In the genomic region with DNA sequence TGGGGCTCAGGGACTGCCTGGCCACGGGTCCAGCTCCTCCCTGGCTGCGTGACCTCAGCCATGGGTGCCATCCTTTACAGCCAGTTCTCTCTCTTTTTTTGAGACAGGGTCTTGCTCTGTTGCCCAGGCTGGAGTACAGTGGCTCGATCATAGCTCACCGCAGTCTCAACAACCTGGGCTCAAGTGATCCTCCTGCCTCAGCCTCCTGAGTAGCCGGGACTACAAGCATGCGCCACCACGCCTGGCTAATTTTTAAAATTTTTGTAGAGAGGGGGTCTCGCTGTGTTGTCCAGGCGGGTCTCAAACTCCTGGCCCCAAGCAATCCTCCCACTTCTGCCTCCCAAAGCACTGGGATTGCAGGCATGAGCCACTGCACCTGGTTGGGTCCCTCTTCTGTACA, we compare ENCODE assay signal across 39 cellular contexts.
"Had no signal": no experiment of that assay in that cellular context is flagged by ENCODE, and none has a peak within 500 bp of the region (broad histone marks: within the 10 kb centered on the region; RNA-seq: fewer than 3 reads in every experiment).

No MANE protein-coding gene starts in this region.

- H3K27me3 Mint-ChIP-seq: activated naive CD4-positive, alpha-beta T cell treated with anti-CD3 and anti-CD28 coated beads, Interleukin-2, amount 10 ng/mL, durations not matched to agents 7 days and 5 days; activated naive CD4-positive, alpha-beta T cell treated with anti-CD3 and anti-CD28 coated beads, Interleukin-2, amount 50 U/mL, for 24 hours; activated naive CD8-positive, alpha-beta T cell; activated naive CD8-positive, alpha-beta T cell treated with anti-CD3 and anti-CD28 coated beads for 36 hours; activated naive CD8-positive, alpha-beta T cell treated with anti-CD3 and anti-CD28 coated beads, Interleukin-2, amount 10 ng/mL, durations not matched to agents 7 days and 5 days; activated naive CD8-positive, alpha-beta T cell treated with anti-CD3 and anti-CD28 coated beads, Interleukin-2, amount 50 U/mL, for 24 hours; activated T-cell treated with anti-CD3 and anti-CD28 coated beads, Interleukin-2, amount 50 U/mL, for 24 hours had no signal

- H3K4me3 ChIP-seq: adrenal gland, ascending aorta, body of pancreas, breast epithelium, cardiac muscle cell had no signal

- H3K4me1 Mint-ChIP-seq: activated naive CD4-positive, alpha-beta T cell treated with anti-CD3 and anti-CD28 coated beads, Interleukin-2, amount 10 ng/mL, durations not matched to agents 7 days and 5 days; activated naive CD4-positive, alpha-beta T cell treated with anti-CD3 and anti-CD28 coated beads, Interleukin-2, amount 50 U/mL, for 24 hours; activated naive CD8-positive, alpha-beta T cell treated with anti-CD3 and anti-CD28 coated beads for 36 hours; activated naive CD8-positive, alpha-beta T cell treated with anti-CD3 and anti-CD28 coated beads, Interleukin-2, amount 10 ng/mL, durations not matched to agents 7 days and 5 days; activated naive CD8-positive, alpha-beta T cell treated with anti-CD3 and anti-CD28 coated beads, Interleukin-2, amount 50 U/mL, for 24 hours; brain; central memory CD8-positive, alpha-beta T cell had no signal

- H3K9me3 Mint-ChIP-seq: activated naive CD4-positive, alpha-beta T cell treated with anti-CD3 and anti-CD28 coated beads for 36 hours; activated naive CD4-positive, alpha-beta T cell treated with anti-CD3 and anti-CD28 coated beads, Interleukin-2, amount 10 ng/mL, durations not matched to agents 7 days and 5 days; activated naive CD4-positive, alpha-beta T cell treated with anti-CD3 and anti-CD28 coated beads, Interleukin-2, amount 50 U/mL, for 24 hours; activated naive CD4-positive, alpha-beta T cell treated with anti-CD3 and anti-CD28 coated beads, Interleukin-2, amount 50 U/mL, for 72 hours; activated naive CD8-positive, alpha-beta T cell treated with anti-CD3 and anti-CD28 coated beads for 36 hours; activated naive CD8-positive, alpha-beta T cell treated with anti-CD3 and anti-CD28 coated beads, Interleukin-2, amount 10 ng/mL, durations not matched to agents 7 days and 5 days; activated naive CD8-positive, alpha-beta T cell treated with anti-CD3 and anti-CD28 coated beads, Interleukin-2, amount 50 U/mL, for 24 hours; activated T-cell treated with anti-CD3 and anti-CD28 coated beads, Interleukin-2, amount 50 U/mL, for 24 hours; activated T-cell treated with anti-CD3 and anti-CD28 coated beads, Interleukin-2, amount 50 U/mL, for 4 hours; activated T-cell treated with anti-CD3 and anti-CD28 coated beads, Interleukin-2, amount 50 U/mL, for 72 hours; activated T-helper 1 cell treated with anti-CD3 and anti-CD28 coated beads, Interleukin-12 subunit alpha, Interleukin-12 subunit beta, Interleukin-2, Interleukin-4 antibody, amounts not matched to agents 30 ng/mL and 10 ng/mL and 1 ng/mL, durations not matched to agents 14 hours and 24 hours and 36 hours; activated T-helper 2 cell treated with anti-CD3 and anti-CD28 coated beads, Interferon-gamma antibody, Interleukin-2, Interleukin-4, amounts not matched to agents 10 μg/mL and 5 μg/mL and 100 μg/mL, durations not matched to agents 14 hours and 24 hours and 36 hours; brain; central memory CD8-positive, alpha-beta T cell had no signal

- H3K4me1 ChIP-seq: adrenal gland, ascending aorta, body of pancreas, breast epithelium had no signal

- H3K36me3 ChIP-seq: breast epithelium had no signal

- FAIRE-seq: astrocyte, bronchial epithelial cell, colon had no signal

- ATAC-seq: activated naive CD4-positive, alpha-beta T cell treated with anti-CD3 and anti-CD28 coated beads, Interleukin-2, amount 50 U/mL, for 72 hours; activated naive CD8-positive, alpha-beta T cell treated with anti-CD3 and anti-CD28 coated beads, Interleukin-2, amount 50 U/mL, for 24 hours; activated T-cell treated with anti-CD3 and anti-CD28 coated beads, Interleukin-2, amount 50 U/mL, for 4 hours; activated T-cell treated with anti-CD3 and anti-CD28 coated beads, Interleukin-2, amount 50 U/mL, for 72 hours; body of pancreas had no signal

- H3K4me3 Mint-ChIP-seq: activated naive CD4-positive, alpha-beta T cell treated with anti-CD3 and anti-CD28 coated beads for 36 hours; activated naive CD4-positive, alpha-beta T cell treated with anti-CD3 and anti-CD28 coated beads, Interleukin-2, amount 10 ng/mL, durations not matched to agents 7 days and 5 days; activated naive CD4-positive, alpha-beta T cell treated with anti-CD3 and anti-CD28 coated beads, Interleukin-2, amount 50 U/mL, for 24 hours; activated naive CD8-positive, alpha-beta T cell; activated naive CD8-positive, alpha-beta T cell treated with anti-CD3 and anti-CD28 coated beads for 36 hours; activated naive CD8-positive, alpha-beta T cell treated with anti-CD3 and anti-CD28 coated beads, Interleukin-2, amount 10 ng/mL, durations not matched to agents 7 days and 5 days; activated naive CD8-positive, alpha-beta T cell treated with anti-CD3 and anti-CD28 coated beads, Interleukin-2, amount 50 U/mL, for 24 hours; activated T-cell treated with anti-CD3 and anti-CD28 coated beads, Interleukin-2, amount 50 U/mL, for 24 hours; activated T-cell treated with anti-CD3 and anti-CD28 coated beads, Interleukin-2, amount 50 U/mL, for 4 hours; activated T-cell treated with anti-CD3 and anti-CD28 coated beads, Interleukin-2, amount 50 U/mL, for 72 hours; activated T-helper 1 cell treated with anti-CD3 and anti-CD28 coated beads, Interleukin-12 subunit alpha, Interleukin-12 subunit beta, Interleukin-2, Interleukin-4 antibody, amounts not matched to agents 30 ng/mL and 10 ng/mL and 1 ng/mL, durations not matched to agents 14 hours and 24 hours and 36 hours; brain; central memory CD8-positive, alpha-beta T cell had no signal

- DNase-seq: activated effector memory CD4-positive, alpha-beta T cell treated with anti-CD3 and anti-CD28 coated beads, Interleukin-2, amount 50 U/mL, for 16 hours; activated effector memory CD4-positive, alpha-beta T cell treated with Interleukin-2 at 50 U/mL for 16 hours; activated gamma-delta T cell; activated gamma-delta T cell treated with Interleukin-2 at 50 U/mL for 16 hours; activated naive CD4-positive, alpha-beta T cell; activated naive CD4-positive, alpha-beta T cell treated with anti-CD3 and anti-CD28 coated beads for 36 hours; activated naive CD4-positive, alpha-beta T cell treated with anti-CD3 and anti-CD28 coated beads, Interleukin-2, amount 10 ng/mL, durations not matched to agents 7 days and 5 days; activated naive CD4-positive, alpha-beta T cell treated with anti-CD3 and anti-CD28 coated beads, Interleukin-2, amount 50 U/mL, for 16 hours; activated naive CD4-positive, alpha-beta T cell treated with Interleukin-2 at 50 U/mL for 16 hours; activated naive CD8-positive, alpha-beta T cell treated with anti-CD3 and anti-CD28 coated beads for 36 hours; activated naive CD8-positive, alpha-beta T cell treated with anti-CD3 and anti-CD28 coated beads, Interleukin-2, amount 10 ng/mL, durations not matched to agents 7 days and 5 days; activated naive CD8-positive, alpha-beta T cell treated with anti-CD3 and anti-CD28 coated beads, Interleukin-2, amount 50 U/mL, for 24 hours; activated T-cell treated with anti-CD3 and anti-CD28 coated beads, Interleukin-2, amount 50 U/mL, for 24 hours; activated T-cell treated with anti-CD3 and anti-CD28 coated beads, Interleukin-2, amount 50 U/mL, for 4 hours; activated T-cell treated with anti-CD3 and anti-CD28 coated beads, Interleukin-2, amount 50 U/mL, for 48 hours; activated T-cell treated with anti-CD3 and anti-CD28 coated beads, Interleukin-2, amount 50 U/mL, for 72 hours; adrenal gland; amniotic stem cell; amygdala; anterior cingulate cortex; aorta; body of pancreas; brain microvascular endothelial cell; caudate nucleus; central memory CD4-positive, alpha-beta T cell; cerebellar nuclear complex had no signal

- H3K27me3 ChIP-seq: adrenal gland, ascending aorta, body of pancreas, brain microvascular endothelial cell, breast epithelium, cardiac muscle cell had no signal

- H3K27ac Mint-ChIP-seq: activated naive CD4-positive, alpha-beta T cell treated with anti-CD3 and anti-CD28 coated beads for 36 hours; activated naive CD4-positive, alpha-beta T cell treated with anti-CD3 and anti-CD28 coated beads, Interleukin-2, amount 10 ng/mL, durations not matched to agents 7 days and 5 days; activated naive CD4-positive, alpha-beta T cell treated with anti-CD3 and anti-CD28 coated beads, Interleukin-2, amount 50 U/mL, for 24 hours; activated naive CD4-positive, alpha-beta T cell treated with anti-CD3 and anti-CD28 coated beads, Interleukin-2, amount 50 U/mL, for 72 hours; activated naive CD8-positive, alpha-beta T cell; activated naive CD8-positive, alpha-beta T cell treated with anti-CD3 and anti-CD28 coated beads for 36 hours; activated naive CD8-positive, alpha-beta T cell treated with anti-CD3 and anti-CD28 coated beads, Interleukin-2, amount 10 ng/mL, durations not matched to agents 7 days and 5 days; activated naive CD8-positive, alpha-beta T cell treated with anti-CD3 and anti-CD28 coated beads, Interleukin-2, amount 50 U/mL, for 24 hours; activated T-cell treated with anti-CD3 and anti-CD28 coated beads, Interleukin-2, amount 50 U/mL, for 24 hours; activated T-cell treated with anti-CD3 and anti-CD28 coated beads, Interleukin-2, amount 50 U/mL, for 72 hours; activated T-helper 1 cell treated with anti-CD3 and anti-CD28 coated beads, Interleukin-12 subunit alpha, Interleukin-12 subunit beta, Interleukin-2, Interleukin-4 antibody, amounts not matched to agents 30 ng/mL and 10 ng/mL and 1 ng/mL, durations not matched to agents 14 hours and 24 hours and 36 hours; activated T-helper 2 cell treated with anti-CD3 and anti-CD28 coated beads, Interferon-gamma antibody, Interleukin-2, Interleukin-4, amounts not matched to agents 10 μg/mL and 5 μg/mL and 100 μg/mL, durations not matched to agents 14 hours and 24 hours and 36 hours had no signal

- H3K27ac ChIP-seq: adrenal gland, ascending aorta, body of pancreas, brain microvascular endothelial cell, breast epithelium, cardiac muscle cell had no signal

- H3K36me3 Mint-ChIP-seq: activated naive CD4-positive, alpha-beta T cell treated with anti-CD3 and anti-CD28 coated beads, Interleukin-2, amount 10 ng/mL, durations not matched to agents 7 days and 5 days; activated naive CD4-positive, alpha-beta T cell treated with anti-CD3 and anti-CD28 coated beads, Interleukin-2, amount 50 U/mL, for 24 hours; activated naive CD4-positive, alpha-beta T cell treated with anti-CD3 and anti-CD28 coated beads, Interleukin-2, amount 50 U/mL, for 72 hours; activated naive CD8-positive, alpha-beta T cell; activated naive CD8-positive, alpha-beta T cell treated with anti-CD3 and anti-CD28 coated beads for 36 hours; activated naive CD8-positive, alpha-beta T cell treated with anti-CD3 and anti-CD28 coated beads, Interleukin-2, amount 10 ng/mL, durations not matched to agents 7 days and 5 days had no signal

- H3K9me3 ChIP-seq: adrenal gland, ascending aorta, body of pancreas, breast epithelium had no signal
